ENCODE assay signal across 16 cellular contexts in genomic region chr3:85164446-85164845, GRCh38.
DNase-seq lines count a peak whose midpoint lies in the region; TF ChIP-seq lines count a peak whose summit lies in the region.
"Had no signal": no experiment of that assay in that cellular context is flagged by ENCODE, and none has a peak within 500 bp of the region (broad histone marks: within the 10 kb centered on the region; RNA-seq: fewer than 3 reads in every experiment).

No MANE protein-coding gene starts in this region.

- CTCF ChIA-PET in CD4-positive, alpha-beta memory T cell (lab: Charles Lee; ENCODE audit: partially characterized antibody): no interaction called here

- POLR2A ChIA-PET in CD4-positive, alpha-beta memory T cell (lab: Charles Lee; ENCODE audit: partially characterized antibody): no interaction called here

- no peaks in the 10 kb centered on the region for H3K23me2 ChIP-seq in H9 (ENCODE audit: insufficient read length, low read depth, low read length, poor library complexity, severe bottlenecking)

- H3K4me1 Mint-ChIP-seq in H9: peaks cover 5 to 7% of the 10 kb centered on the region in 2 experiments
- H3K4me1 Mint-ChIP-seq in glutamatergic neuron (ENCODE audit: low read depth, unreplicated experiment): peaks cover 5% of the 10 kb centered on the region
- no peaks in the 10 kb centered on the region for H3K4me1 Mint-ChIP-seq in CD4-positive, alpha-beta memory T cell
- H3K4me1 Mint-ChIP-seq: CD14-positive monocyte had no signal

- no peaks in the 10 kb centered on the region for H3K36me3 Mint-ChIP-seq in H9 (ENCODE audit: insufficient read depth in 1 of 3, low read depth in 3 of 3)
- H3K36me3 Mint-ChIP-seq in glutamatergic neuron (ENCODE audit: unreplicated experiment): no peaks in the 10 kb centered on the region
- H3K36me3 Mint-ChIP-seq in CD4-positive, alpha-beta memory T cell: no peaks in the 10 kb centered on the region
- H3K36me3 Mint-ChIP-seq: CD14-positive monocyte had no signal

- no CpG with 5 or more reads among the region's 2 CpGs for WGBS in H9 (ENCODE audit: extremely low coverage, insufficient read length, low lambda C conversion rate)

- H3K27me3 Mint-ChIP-seq in H9 (ENCODE audit: low read depth) (no peaks in the 10 kb centered on the region), glutamatergic neuron (ENCODE audit: unreplicated experiment) (no peaks in the 10 kb centered on the region)
- H3K27me3 Mint-ChIP-seq in CD4-positive, alpha-beta memory T cell: no peaks in the 10 kb centered on the region

- H3K4me3 ChIP-seq in neuron (ENCODE audit: low read length): no peak overlapping the region
- H3K4me3 ChIP-seq in CD4-positive, alpha-beta memory T cell (ENCODE audit: low read length in 2 of 2): no peak overlapping the region

- H2BK12ac ChIP-seq in H9 (ENCODE audit: insufficient read length, low read depth, low read length): peak overlapping the region; percentile 60

- no peak overlapping the region for H4K5ac ChIP-seq in H9 (ENCODE audit: insufficient read length, low read depth, low read length)

- H2BK120ac ChIP-seq in H9 (ENCODE audit: low read depth, low read length, poor library complexity, severe bottlenecking): no peak overlapping the region

- H4K91ac ChIP-seq in H9 (ENCODE audit: insufficient read length, low read depth, low read length): no peak overlapping the region

- no peak for DNase-seq in H9
- peak; percentile 0 for DNase-seq in astrocyte of the hippocampus (ENCODE audit: low read depth, low spot score)
- no peak for DNase-seq in glutamatergic neuron
- DNase-seq in activated CD4-positive, CD25-positive, alpha-beta regulatory T cell (lab: John Stamatoyannopoulos, UW): no peak
- DNase-seq in NCI-H1417 treated with DMSO at 0.1 percent for 48 hours (lab: John Stamatoyannopoulos, UW): no peak
- DNase-seq in CD4-positive, alpha-beta memory T cell: no peak
- DNase-seq: Calu3; NCI-H1048; NCI-H1694; NCI-H345; NK-92 treated with Interleukin-12 subunit alpha and Interleukin-12 subunit beta, amount 100 ng/mL, for 24 hours; OCI-M1; SIG-M5 had no signal

- peak overlapping the region in 2 of 3 experiments; percentile 49 to 59; a peak in 3 of 7 replicates for H3K27ac Mint-ChIP-seq in H9
- peak overlapping the region; percentile 4 for H3K27ac Mint-ChIP-seq in glutamatergic neuron (ENCODE audit: unreplicated experiment)
- no peak overlapping the region for H3K27ac Mint-ChIP-seq in CD4-positive, alpha-beta memory T cell
- H3K27ac Mint-ChIP-seq: CD14-positive monocyte had no signal

- H3T11ph ChIP-seq in H9 (ENCODE audit: low read length): no peak overlapping the region

- H3K4me3 Mint-ChIP-seq in H9: no peak overlapping the region
- H3K4me3 Mint-ChIP-seq in glutamatergic neuron (ENCODE audit: unreplicated experiment): peak overlapping the region; percentile 44
- no peak overlapping the region for H3K4me3 Mint-ChIP-seq in CD4-positive, alpha-beta memory T cell
- H3K4me3 Mint-ChIP-seq: CD14-positive monocyte had no signal

- no peak overlapping the region for H4K8ac ChIP-seq in H9 (replicated peaks; ENCODE audit: insufficient read length, low read depth, low read length)

- H2BK20ac ChIP-seq in H9 (ENCODE audit: low read depth, low read length, poor library complexity, severe bottlenecking): no peak overlapping the region

- H3K79me1 ChIP-seq in H9 (ENCODE audit: insufficient read depth, low read depth, low read length, poor library complexity, severe bottlenecking): no peaks in the 10 kb centered on the region

- no peaks in the 10 kb centered on the region; the same call in 1 of the 2 replicates for H3K4me1 ChIP-seq in H9 (ENCODE audit: insufficient read depth, low read length)
- peaks cover 7% of the 10 kb centered on the region for H3K4me1 ChIP-seq in neuron (ENCODE audit: insufficient read depth, low read length)
- no peaks in the 10 kb centered on the region for H3K4me1 ChIP-seq in CD4-positive, alpha-beta memory T cell (ENCODE audit: insufficient read depth, low read length)

- no peak overlapping the region for H2AK5ac ChIP-seq in H9 (ENCODE audit: insufficient read length, low read length)

- H3K9me3 ChIP-seq in H9 (ENCODE audit: control insufficient read depth, low read depth, low read length) (no peaks in the 10 kb centered on the region), neuron (ENCODE audit: low read length) (no peaks in the 10 kb centered on the region)
- H3K9me3 ChIP-seq in CD4-positive, alpha-beta memory T cell (ENCODE audit: control insufficient read depth in 1 of 2, low read length in 2 of 2): no peaks in the 10 kb centered on the region

- H3K9me3 Mint-ChIP-seq in H9: no peaks in the 10 kb centered on the region
- H3K9me3 Mint-ChIP-seq in glutamatergic neuron (ENCODE audit: unreplicated experiment): no peaks in the 10 kb centered on the region
- peaks cover 0 to 4% (median under 1%) of the 10 kb centered on the region in 8 donors for H3K9me3 Mint-ChIP-seq in CD4-positive, alpha-beta memory T cell

- no peak for TF ChIP-seq CTCF in H9 (conservative IDR thresholded peaks at IDR 0.05)
- no peak for TF ChIP-seq CTCF in glutamatergic neuron (IDR thresholded peaks at IDR 0.05; ENCODE audit: partially characterized antibody, unreplicated experiment)

- no peaks in the 10 kb centered on the region for H3K36me3 ChIP-seq in neuron (ENCODE audit: insufficient read depth, low read length)
- H3K36me3 ChIP-seq in CD4-positive, alpha-beta memory T cell (ENCODE audit: insufficient read depth, low read length): no peaks in the 10 kb centered on the region

- no peak overlapping the region for H3K18ac ChIP-seq in H9 (ENCODE audit: insufficient read length, low read depth, low read length)

- H3K23ac ChIP-seq in H9 (ENCODE audit: insufficient read length, low read depth, low read length): no peak overlapping the region

- H2AFZ ChIP-seq in H9 (ENCODE audit: low read length) (no peak overlapping the region), neuron (ENCODE audit: low read depth, low read length) (peak overlapping the region; percentile 70)

- no peak overlapping the region for H3K4me2 ChIP-seq in H9 (ENCODE audit: insufficient read depth, insufficient read length, low read length)
- H3K4me2 ChIP-seq: KMS-11 had no signal

- H2BK5ac ChIP-seq in H9 (ENCODE audit: insufficient read length, low read length): no peak overlapping the region

- H3K56ac ChIP-seq in H9 (ENCODE audit: insufficient read length, low read depth, low read length): no peak overlapping the region

- H3K4ac ChIP-seq in H9 (ENCODE audit: low read depth, low read length): no peak overlapping the region

- H3K79me2 ChIP-seq in H9 (ENCODE audit: insufficient read depth, low read length): no peaks in the 10 kb centered on the region

- H4K20me1 ChIP-seq in H9 (ENCODE audit: control insufficient read depth, insufficient read depth, insufficient read length): no peaks in the 10 kb centered on the region

- H3K27me3 ChIP-seq in H9 (ENCODE audit: insufficient read depth, low read length): no peaks in the 10 kb centered on the region
- H3K27me3 ChIP-seq in neuron (ENCODE audit: insufficient read depth, low read length): no peaks in the 10 kb centered on the region
- H3K27me3 ChIP-seq in CD4-positive, alpha-beta memory T cell (ENCODE audit: insufficient read depth, low read length): no peaks in the 10 kb centered on the region

- H3K27ac ChIP-seq in H9 (ENCODE audit: insufficient read length, low read depth, low read length): no peak overlapping the region
- H3K27ac ChIP-seq in CD4-positive, alpha-beta memory T cell (ENCODE audit: low read depth, low read length): no peak overlapping the region
- H3K27ac ChIP-seq: KMS-11 had no signal

- no peak overlapping the region for H2BK15ac ChIP-seq in H9 (ENCODE audit: low read depth, low read length)

- H3K14ac ChIP-seq in H9 (ENCODE audit: insufficient read depth, low read length): no peak overlapping the region

- H3K9ac ChIP-seq in H9 (ENCODE audit: extremely low read depth, insufficient read length, low read length): no peak overlapping the region
- H3K9ac ChIP-seq: KMS-11 had no signal

- intact Hi-C loops in CD4-positive, alpha-beta memory T cell (cut with micrococcal nuclease): no loop called here

Comparison
In these comparisons a context has a peak if more than half of its experiments do, and no peak if none do; other contexts are left out.
1. H3K27ac Mint-ChIP-seq: peak in H9 (2 of 3) and glutamatergic neuron (single experiment); none in CD4-positive, alpha-beta memory T cell (0 of 7).